21 cellular contexts compared by ENCODE assay signal in the genomic region with DNA sequence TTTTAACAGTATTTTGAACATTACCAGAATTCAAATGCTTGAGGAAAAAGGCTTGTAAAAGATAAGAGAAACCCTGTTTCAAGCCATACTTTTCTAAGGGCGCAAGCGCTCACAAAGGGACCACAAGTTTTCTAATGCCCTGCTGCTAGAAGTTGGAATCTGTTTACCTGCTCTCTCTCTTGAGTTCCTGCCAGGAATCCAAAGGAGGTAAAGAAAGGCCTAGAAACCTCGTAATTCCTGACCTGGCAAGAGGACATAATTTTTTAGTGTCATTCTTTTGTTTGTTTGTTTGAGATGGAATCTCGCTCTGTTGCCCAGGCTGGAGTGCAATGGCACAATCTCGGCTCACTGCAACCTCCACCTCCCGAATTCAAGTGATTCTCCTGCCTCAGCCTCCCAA.
"Had no signal": no experiment of that assay in that cellular context is flagged by ENCODE, and none has a peak within 500 bp of the region (broad histone marks: within the 10 kb centered on the region; RNA-seq: fewer than 3 reads in every experiment).

No MANE protein-coding gene starts in this region.

- H3K36me3 ChIP-seq: heart right ventricle, left ventricle myocardium inferior, lower lobe of right lung, right lobe of liver, upper lobe of right lung, vagina had no signal

- H3K9me3 Mint-ChIP-seq: memory B cell; stimulated activated naive B cell treated with anti-CD40 and anti-IgM and Interleukin-4, amounts not matched to agents 10 μg/mL and 1 μg/mL and 100 μg/mL, for 72 hours had no signal

- H3K9me3 ChIP-seq: heart right ventricle, left ventricle myocardium inferior, lower lobe of right lung, psoas muscle, right lobe of liver, testis, tibial nerve, upper lobe of right lung, vagina had no signal

- H3K4me3 ChIP-seq: lower lobe of right lung, tibial nerve, upper lobe of right lung, vagina had no signal

- DNase-seq: cortex of kidney; dorsolateral prefrontal cortex; effector CD8-positive, alpha-beta T cell; heart right ventricle; kidney; left cardiac atrium; left ventricle myocardium inferior; lower lobe of right lung; nephron progenitor cell; psoas muscle; retina; right lobe of liver; stimulated activated CD4-positive, alpha-beta T cell treated with anti-CD3 and anti-CD28 coated beads, Interleukin-1b, Interleukin-23, amount 100 ng/mL, for 48 hours; stimulated activated CD4-positive, alpha-beta T cell treated with anti-CD3 and anti-CD28 coated beads, Interleukin-4, amount 100 ng/mL, for 24 hours; stimulated activated naive B cell treated with anti-CD40 and anti-IgM and Interleukin-4, amounts not matched to agents 10 μg/mL and 1 μg/mL and 100 μg/mL, for 72 hours; stimulated activated naive CD8-positive, alpha-beta T cell treated with anti-CD3 and anti-CD28 coated beads, Interleukin-15, amount 100 ng/mL, for 72 hours; testis; upper lobe of right lung had no signal

- ATAC-seq: heart right ventricle; left cardiac atrium; lower lobe of right lung; psoas muscle; right lobe of liver; stimulated activated naive B cell treated with anti-CD40 and anti-IgM and Interleukin-4, amounts not matched to agents 10 μg/mL and 1 μg/mL and 100 μg/mL, for 72 hours; stimulated activated naive CD8-positive, alpha-beta T cell treated with anti-CD3 and anti-CD28 coated beads, Interleukin-15, amount 100 ng/mL, for 72 hours; upper lobe of right lung had no signal

- H3K27ac ChIP-seq: heart right ventricle, left ventricle myocardium inferior, lower lobe of right lung, psoas muscle, right lobe of liver, testis, tibial nerve, upper lobe of right lung, vagina had no signal

- H3K27me3 ChIP-seq: right lobe of liver, testis, tibial nerve, upper lobe of right lung, vagina had no signal

- H3K27me3 Mint-ChIP-seq: memory B cell; stimulated activated naive B cell treated with anti-CD40 and anti-IgM and Interleukin-4, amounts not matched to agents 10 μg/mL and 1 μg/mL and 100 μg/mL, for 72 hours; stimulated activated naive CD8-positive, alpha-beta T cell treated with anti-CD3 and anti-CD28 coated beads, Interleukin-15, amount 100 ng/mL, for 72 hours had no signal

- H3K27ac Mint-ChIP-seq: nephron progenitor cell had no signal

- H3K4me1 ChIP-seq: lower lobe of right lung, psoas muscle, right lobe of liver, testis had no signal
